1 cellular context compared by ENCODE assay signal in the genomic region with DNA sequence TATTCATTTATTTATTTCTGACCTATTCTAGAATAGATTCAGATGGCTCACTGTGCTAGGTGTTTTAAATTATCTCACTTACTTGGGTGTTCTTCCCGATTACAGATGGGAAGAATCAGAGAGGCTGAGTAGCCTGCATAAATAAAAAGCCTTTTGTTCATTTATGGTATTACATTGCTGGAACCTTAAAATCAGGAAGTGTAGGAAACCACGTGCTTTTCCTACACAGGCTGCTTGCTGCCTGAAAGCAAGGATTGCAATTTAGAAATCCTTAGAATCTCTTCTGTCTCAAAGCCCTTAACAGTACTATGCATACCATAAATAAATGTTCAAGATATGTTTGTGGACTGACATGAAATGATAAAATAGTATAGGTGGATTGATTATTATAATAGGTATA.
TF ChIP-seq lines count a peak whose summit lies in the region.

No MANE protein-coding gene starts in this region.

TF ChIP-seq in SK-N-SH, 30 proteins besides CTCF, POLR2A, EP300 and RAD21 (continued from another document):
- TF ChIP-seq, protein P1, sequence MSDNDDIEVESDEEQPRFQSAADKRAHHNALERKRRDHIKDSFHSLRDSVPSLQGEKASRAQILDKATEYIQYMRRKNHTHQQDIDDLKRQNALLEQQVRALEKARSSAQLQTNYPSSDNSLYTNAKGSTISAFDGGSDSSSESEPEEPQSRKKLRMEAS (IDR thresholded peaks at IDR 0.05; ENCODE audit: low read depth), result no peak
- TF ChIP-seq NFIC (IDR thresholded peaks at IDR 0.05; ENCODE audit: borderline replicate concordance) (no peak), MEF2A (IDR thresholded peaks at IDR 0.05; ENCODE audit: borderline replicate concordance, low read depth) (no peak), IRF3 (IDR thresholded peaks at IDR 0.05; ENCODE audit: low read depth, low read length) (no peak), RXRA (IDR thresholded peaks at IDR 0.05; ENCODE audit: borderline replicate concordance, low read depth) (no peak)
